Comparison of ENCODE assay signal across 9 cellular contexts in genomic region chr6:7143161-7143974, GRCh38. TPM values are rescaled to one million over a fixed set of nuclear protein-coding genes. Genes with fewer than 3 reads are reported as not detected.
DNase-seq lines count a peak whose midpoint lies in the region; ATAC-seq, FAIRE-seq and TF ChIP-seq lines count a peak whose summit lies in the region.
"Had no signal": no experiment of that assay in that cellular context is flagged by ENCODE, and none has a peak within 500 bp of the region (broad histone marks: within the 10 kb centered on the region; RNA-seq: fewer than 3 reads in every experiment).

No MANE protein-coding gene starts in this region.

- H3K27me3 Mint-ChIP-seq in osteocyte (ENCODE audit: unreplicated experiment) = no peaks in the 10 kb centered on the region

- FAIRE-seq in GM12891 (lab: Jason Lieb, UNC) = peak; percentile 20
- FAIRE-seq: frontal cortex had no signal

- TF ChIP-seq POLR2A in GM12891 (IDR thresholded peaks at IDR 0.05; ENCODE audit: low read depth, low read length) = no peak

- peak overlapping the region; percentile 14 for H3K4me3 Mint-ChIP-seq in osteocyte (ENCODE audit: unreplicated experiment)

- TF ChIP-seq CTCF in osteocyte (IDR thresholded peaks at IDR 0.05) = peak; percentile 37

- no peaks in the 10 kb centered on the region for H3K36me3 Mint-ChIP-seq in osteocyte (ENCODE audit: unreplicated experiment)

- DNase-seq in GM12891 (ENCODE audit: insufficient read length, low spot score) = no peak
- peak; percentile 95 for DNase-seq in NCI-H2107 treated with DMSO at 0.1 percent for 48 hours (lab: John Stamatoyannopoulos, UW; ENCODE audit: unreplicated experiment)
- peak; percentile 42 for DNase-seq in cerebellar cortex (ENCODE audit: low spot score)
- peak; percentile 19 for DNase-seq in osteocyte (ENCODE audit: extremely low spot score, unreplicated experiment)
- no peak for DNase-seq in activated CD4-positive, CD25-positive, alpha-beta regulatory T cell (lab: John Stamatoyannopoulos, UW)

- no peak overlapping the region for H3K27ac Mint-ChIP-seq in osteocyte (ENCODE audit: unreplicated experiment)

- ATAC-seq in HG02678 (IDR thresholded peaks at IDR 0.05; ENCODE audit: unreplicated experiment) (no peak), GM18519 (IDR thresholded peaks at IDR 0.05; ENCODE audit: low FRiP score, unreplicated experiment) (no peak)
- ATAC-seq in activated CD4-positive, CD25-positive, alpha-beta regulatory T cell treated with anti-CD3 and anti-CD28 coated beads, Interleukin-2, amount 50 U/mL, for 24 hours = no peak

- peaks cover 73% of the 10 kb centered on the region for H3K4me1 Mint-ChIP-seq in osteocyte (ENCODE audit: unreplicated experiment)

- no peaks in the 10 kb centered on the region for H3K9me3 Mint-ChIP-seq in osteocyte (ENCODE audit: unreplicated experiment)

TF ChIP-seq in GM12891, 5 proteins besides CTCF, POLR2A, EP300 and RAD21:
- TF ChIP-seq SPI1 (IDR thresholded peaks at IDR 0.05; ENCODE audit: low read depth, low read length) = no peak
- TF ChIP-seq POU2F2 (IDR thresholded peaks at IDR 0.05; ENCODE audit: low read depth, low read length) = no peak
- TF ChIP-seq PAX5 (IDR thresholded peaks at IDR 0.05; ENCODE audit: insufficient read depth, low read length, severe bottlenecking) = no peak
- TF ChIP-seq TAF1 (IDR thresholded peaks at IDR 0.05; ENCODE audit: low read depth, low read length) = no peak
TF ChIP-seq in GM12891: peak in this region for 0.

RNA-seq across cellular contexts. Expression of gene RREB1, which starts 35.6 kb away (rescaled TPM):
- 7.0 TPM for polyA plus RNA-seq in GM12891 (2012; ENCODE audit: low read depth, missing spikeins)
- 29.4 and 29.9 TPM in 2 replicates for total RNA-seq in osteocyte

Comparison
In these comparisons a context has a peak if more than half of its experiments do, and no peak if none do; other contexts are left out.
1. DNase-seq: peak in NCI-H2107 treated with DMSO at 0.1 percent for 48 hours (single experiment), cerebellar cortex (single experiment) and osteocyte (single experiment); none in GM12891 (single experiment) and activated CD4-positive, CD25-positive, alpha-beta regulatory T cell (0 of 4).